Comparison of ENCODE assay signal across 19 cellular contexts in the genomic region with DNA sequence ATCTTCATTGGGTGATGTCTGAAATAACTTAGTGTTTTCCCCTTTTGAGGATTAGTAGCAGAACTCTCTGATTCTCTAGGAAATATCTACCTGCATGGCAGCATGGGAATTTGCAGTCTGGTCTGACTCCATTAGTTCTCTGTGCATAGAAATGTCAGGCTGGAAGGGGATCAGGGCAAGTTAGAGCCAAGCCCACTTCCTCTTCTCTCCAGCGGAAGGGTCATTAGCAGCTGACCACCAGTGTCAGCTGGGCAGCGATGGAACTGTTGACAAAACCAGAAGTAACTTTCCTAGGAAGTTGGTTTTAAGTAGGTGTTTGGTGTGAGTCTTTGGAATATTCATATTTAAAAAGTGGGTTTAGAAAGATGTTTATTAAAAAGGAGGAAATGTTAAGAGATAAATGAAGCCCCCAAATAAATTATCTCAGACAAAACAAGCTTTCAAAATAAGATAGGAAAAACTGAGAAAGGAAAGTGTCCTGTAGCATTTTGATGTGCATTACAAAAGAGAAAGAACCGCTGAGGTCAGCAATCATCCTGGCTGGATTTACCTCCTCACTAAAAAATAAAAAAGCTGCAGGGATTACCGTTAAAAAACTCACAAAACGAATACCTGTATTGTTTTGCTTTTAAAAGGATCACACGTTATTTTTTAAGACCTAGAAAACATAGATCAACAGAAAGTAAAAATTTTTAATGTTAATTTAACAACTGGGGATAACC. TPM values are rescaled to one million over a fixed set of nuclear protein-coding genes. Genes with fewer than 3 reads are reported as not detected.
DNase-seq lines count a peak whose midpoint lies in the region; ATAC-seq, FAIRE-seq and TF ChIP-seq lines count a peak whose summit lies in the region.
"Had no signal": no experiment of that assay in that cellular context is flagged by ENCODE, and none has a peak within 500 bp of the region (broad histone marks: within the 10 kb centered on the region; RNA-seq: fewer than 3 reads in every experiment).

No MANE protein-coding gene starts in this region.

- TF ChIP-seq CTCF in GM12878 (IDR thresholded peaks at IDR 0.05 in 2 of 3, conservative IDR thresholded peaks at IDR 0.05 in 1 of 3; ENCODE audit: control insufficient read depth in 2 of 3, extremely low read depth in 1 of 3, insufficient read depth in 1 of 3, low read depth in 3 of 3, low read length in 3 of 3), result no peak
- TF ChIP-seq CTCF in spleen (IDR thresholded peaks at IDR 0.05 in 8 of 11, conservative IDR thresholded peaks at IDR 0.05 in 3 of 11), result no peak
- TF ChIP-seq CTCF in GM13977 (IDR thresholded peaks at IDR 0.05; ENCODE audit: extremely low read depth, insufficient read depth, missing control alignments), result no peak
- TF ChIP-seq CTCF in neural progenitor cell (IDR thresholded peaks at IDR 0.05), result no peak

- no peak for TF ChIP-seq RAD21 in GM12878 (IDR thresholded peaks at IDR 0.05; ENCODE audit: insufficient read depth, low read depth, low read length)

- no peaks in the 10 kb centered on the region for H3K36me3 ChIP-seq in GM12878 (ENCODE audit: control insufficient read depth in 2 of 2, insufficient read depth in 2 of 2, low read length in 1 of 2)
- no peaks in the 10 kb centered on the region for H3K36me3 ChIP-seq in spleen
- H3K36me3 ChIP-seq in neural progenitor cell, result no peaks in the 10 kb centered on the region
- H3K36me3 ChIP-seq: BE2C, Peyer's patch had no signal

- H3K27ac ChIP-seq in GM12878 (ENCODE audit: control insufficient read depth, insufficient read depth) (no peak overlapping the region), spleen (peak overlapping the region in 5 of 8 donors; percentile 15 to 75 (median 64)), neural progenitor cell (no peak overlapping the region)
- H3K27ac ChIP-seq: testis had no signal

- DNase-seq in MV-4-11 (lab: John Stamatoyannopoulos, UW) (peak; percentile 27), GM12878 (ENCODE audit: low read depth, low spot score) (no peak), lung microvascular endothelial cell (ENCODE audit: low read depth in 2 of 2) (peak; percentile 36 to 48), spleen (no peak), GM13977 (ENCODE audit: low spot score) (no peak), neural progenitor cell (ENCODE audit: low spot score) (no peak)
- no peak for DNase-seq in activated CD8-positive, alpha-beta memory T cell treated with anti-CD3 and anti-CD28 coated beads, Interleukin-2, amount 50 U/mL, for 4 hours
- DNase-seq: activated effector memory CD4-positive, alpha-beta T cell treated with anti-CD3 and anti-CD28 coated beads, Interleukin-2, amount 50 U/mL, for 16 hours; BE2C; DMS153; mesendoderm; Peyer's patch; stimulated activated CD4-positive, alpha-beta T cell treated with anti-CD3 and anti-CD28 coated beads, Interleukin-4, amount 100 ng/mL, for 4 hours; SW 1271; testis had no signal

- no peak overlapping the region for H3K4me3 Mint-ChIP-seq in neural progenitor cell

- POLR2A ChIA-PET in GM12878 (lab: Charles Lee), result interaction anchor here (1.5 kb wide), 1 partner anchor 13 kb away, joined by 4 read pairs; no protein-coding TSS in a partner anchor

- H3K9ac ChIP-seq in GM12878 (ENCODE audit: control insufficient read depth, insufficient read depth, low read length) (no peak overlapping the region), neural progenitor cell (no peak overlapping the region)

- no peak overlapping the region for H2AFZ ChIP-seq in GM12878 (ENCODE audit: control insufficient read depth, low read depth, low read length)
- no peak overlapping the region for H2AFZ ChIP-seq in neural progenitor cell (replicated peaks)

- H3K36me3 Mint-ChIP-seq in neural progenitor cell, result no peaks in the 10 kb centered on the region

- BruUV-seq in GM12878 (replicated peaks; lab: Mats Ljungman, UMichigan), result no TSS peak

- H3K4me3 ChIP-seq in GM12878 (no peak overlapping the region), spleen (no peak overlapping the region), neural progenitor cell (no peak overlapping the region)
- H3K4me3 ChIP-seq: Peyer's patch, testis had no signal

- no peak for TF ChIP-seq EP300 in GM12878 (IDR thresholded peaks at IDR 0.05; ENCODE audit: borderline replicate concordance in 1 of 2, control insufficient read depth in 1 of 2, low read depth in 2 of 2, low read length in 2 of 2)

- FAIRE-seq in GM12878 (lab: Jason Lieb, UNC), result no peak
- FAIRE-seq: GM18507, GM19239 had no signal

- peaks cover 6% of the 10 kb centered on the region for H3K9me3 Mint-ChIP-seq in neural progenitor cell

- H3K4me1 ChIP-seq in GM12878 (ENCODE audit: control insufficient read depth, insufficient read depth, low read length), result peaks cover 7% of the 10 kb centered on the region; the same call in 1 of the 2 replicates
- peaks cover 0 to 22% (median 3%) of the 10 kb centered on the region in 6 donors for H3K4me1 ChIP-seq in spleen
- H3K4me1 ChIP-seq in neural progenitor cell, result peaks cover 7% of the 10 kb centered on the region

- H3K27me3 ChIP-seq in GM12878 (replicated peaks in 1 of 2; ENCODE audit: control insufficient read depth in 2 of 2, insufficient read depth in 2 of 2, low read length in 1 of 2) (no peaks in the 10 kb centered on the region), spleen (replicated peaks in 1 of 7) (peaks cover 0 to 11% (median 0%) of the 10 kb centered on the region in 7 donors), neural progenitor cell (no peaks in the 10 kb centered on the region)
- H3K27me3 ChIP-seq: BE2C, Peyer's patch, testis had no signal

- no peak overlapping the region for H3K27ac Mint-ChIP-seq in neural progenitor cell

- H3K4me1 Mint-ChIP-seq in neural progenitor cell, result peaks cover 9% of the 10 kb centered on the region

- H3K4me2 ChIP-seq in GM12878 (ENCODE audit: control insufficient read depth, insufficient read depth), result no peak overlapping the region
- no peak overlapping the region for H3K4me2 ChIP-seq in neural progenitor cell

- H3K79me2 ChIP-seq in GM12878 (ENCODE audit: control insufficient read depth, insufficient read depth, low read length), result no peaks in the 10 kb centered on the region
- H3K79me2 ChIP-seq in neural progenitor cell (ENCODE audit: low read depth), result no peaks in the 10 kb centered on the region

- H4K20me1 ChIP-seq in GM12878 (ENCODE audit: control insufficient read depth, insufficient read depth), result no peaks in the 10 kb centered on the region
- no peaks in the 10 kb centered on the region for H4K20me1 ChIP-seq in neural progenitor cell (ENCODE audit: low read depth)

- SMC1A ChIA-PET in GM12878 (lab: Charles Lee; ENCODE audit: uncharacterized antibody, unreplicated experiment), result interaction anchor here (0.6 to 0.8 kb wide), 2 partner anchors 18 to 260 kb away, joined by 3 read pairs; no protein-coding TSS in a partner anchor

- H3K27me3 Mint-ChIP-seq in neural progenitor cell (ENCODE audit: insufficient read depth, low read depth), result peaks cover 4% of the 10 kb centered on the region

- no peaks in the 10 kb centered on the region for H3F3A ChIP-seq in neural progenitor cell (ENCODE audit: low read depth)

- 69% methylated on average over 6 of the region's 6 CpGs for WGBS in GM12878 (ENCODE audit: insufficient coverage, insufficient replicate concordance, low lambda C conversion rate, missing lambda C conversion rate)
- WGBS in spleen, 5 donors, result 50 to 66% (median 61%) methylated on average over 6 of the region's 6 CpGs

- intact Hi-C loops in GM12878 (cut with micrococcal nuclease; ENCODE audit: unreplicated experiment), result no loop called here
- intact Hi-C loops in spleen (cut with DNase I; ENCODE audit: low total_unique reads), result no loop called here

- CTCF ChIA-PET in GM12878 (lab: Yijun Ruan, JAX), result no interaction called here

- no peak for ATAC-seq in GM12878

- no peak for TF ChIP-seq POLR2A in GM12878 (IDR thresholded peaks at IDR 0.05; ENCODE audit: low read depth, low read length)
- TF ChIP-seq POLR2A in spleen (IDR thresholded peaks at IDR 0.05), result no peak

- RAD21 ChIA-PET in GM12878 (lab: Charles Lee; ENCODE audit: unreplicated experiment), result no interaction called here

- H3K9me3 ChIP-seq in GM12878 (replicated peaks; ENCODE audit: control insufficient read depth, insufficient read depth, low read length), result no peaks in the 10 kb centered on the region
- H3K9me3 ChIP-seq in spleen, result no peaks in the 10 kb centered on the region
- H3K9me3 ChIP-seq in neural progenitor cell (ENCODE audit: low read depth), result no peaks in the 10 kb centered on the region
- H3K9me3 ChIP-seq: BE2C, Peyer's patch, testis had no signal

- in situ Hi-C loops in GM12878 (cut with MboI) (no loop called here), GM13977 (cut with MboI; ENCODE audit: low pct_unique_long_range_greater_than_20kb, low sequenced_read_pairs, unreplicated experiment) (no loop called here)

RNA-seq across cellular contexts. Expression of a gene that starts 32.4 kb away (rescaled TPM):
- 88.8 and 95.5 TPM in 2 replicates for total RNA-seq in GM12878 (2013; cell fraction: nucleolus; rRNA removed)
- total RNA-seq in GM12878 (2014; rRNA removed) (22.6 and 28.8 TPM in 2 replicates), GM12878 (2014; rRNA removed; fragmentation: Illumina TruSeq; extraction: Trizol) (18.6 and 20.6 TPM in 2 replicates), GM12878 (2021) (24.2 and 25.2 TPM in 2 replicates), lung microvascular endothelial cell (8.5 and 13.3 TPM in 2 replicates), spleen (10 to 100 TPM; 25.8 to 47.9 (median 42.7) TPM), neural progenitor cell (ENCODE audit: low replicate concordance) (73.7 and 122 TPM in 2 replicates)
- 5.1 TPM for polyA plus RNA-seq in GM12878 (2011; ENCODE audit: low read depth)
- polyA plus RNA-seq in GM12878 (2011; rRNA removed) (46.7 and 53.5 TPM in 2 replicates), GM12878 (2014; fragmentation: Illumina TruSeq; extraction: Trizol) (22.1 and 29.2 TPM in 2 replicates), GM12878 (2014; fragmentation: Nextera tagmentation; extraction: Ambion mirVana) (10 to 100 TPM in 1 of 2 experiments, 1 to 10 TPM in 1; 8.0 to 12.1 TPM), GM12878 (2014; rRNA removed) (20.3 and 22.8 TPM in 2 replicates), GM12878 (2016; fragmentation: Nextera tagmentation; extraction: Ambion mirVana) (10 to 100 TPM; 23.0 to 24.0 TPM), spleen (10 to 100 TPM; 18.6 to 23.6 (median 19.0) TPM)
- polyA plus RNA-seq in GM12878 (2011; cell fraction: cytosol; rRNA removed), result 19.0 and 23.0 TPM in 2 replicates
- polyA plus RNA-seq in GM12878 (2011; cell fraction: nucleus; rRNA removed), result 23.6 and 27.5 TPM in 2 replicates
- 9.9 and 10.8 TPM in 2 replicates for polyA plus RNA-seq in GM12878 (2012)
- 22.3 and 29.7 TPM in 2 replicates for polyA minus RNA-seq in GM12878 (2011; rRNA and poly(A)+ RNA removed)
- polyA minus RNA-seq in GM12878 (2011; cell fraction: cytosol; rRNA and poly(A)+ RNA removed), result 10.5 and 12.4 TPM in 2 replicates
- 27.1 and 30.5 TPM in 2 replicates for polyA minus RNA-seq in GM12878 (2011; cell fraction: nucleus; rRNA and poly(A)+ RNA removed)

RNA-seq across cellular contexts. Expression of a gene that starts 57.3 kb away (rescaled TPM):
- total RNA-seq in GM12878 (2013; cell fraction: nucleolus; rRNA removed), result not detected in 2 replicates
- total RNA-seq in GM12878 (2014; rRNA removed) (not detected in 2 replicates), GM12878 (2014; rRNA removed; fragmentation: Illumina TruSeq; extraction: Trizol) (not detected in 2 replicates), GM12878 (2021) (not detected in 2 replicates), lung microvascular endothelial cell (not detected in 2 replicates), spleen (not detected), neural progenitor cell (ENCODE audit: low replicate concordance) (not detected in 2 replicates)
- not detected for polyA plus RNA-seq in GM12878 (2011; ENCODE audit: low read depth)
- polyA plus RNA-seq in GM12878 (2011; rRNA removed) (not detected in 2 replicates), GM12878 (2014; fragmentation: Illumina TruSeq; extraction: Trizol) (not detected in 2 replicates), GM12878 (2014; fragmentation: Nextera tagmentation; extraction: Ambion mirVana) (not detected), GM12878 (2014; rRNA removed) (not detected in 2 replicates), GM12878 (2016; fragmentation: Nextera tagmentation; extraction: Ambion mirVana) (not detected), spleen (not detected)
- polyA plus RNA-seq in GM12878 (2011; cell fraction: cytosol; rRNA removed), result not detected in 2 replicates
- not detected in 2 replicates for polyA plus RNA-seq in GM12878 (2011; cell fraction: nucleus; rRNA removed)
- not detected in 2 replicates for polyA plus RNA-seq in GM12878 (2012)
- polyA minus RNA-seq in GM12878 (2011; rRNA and poly(A)+ RNA removed), result not detected in 2 replicates
- polyA minus RNA-seq in GM12878 (2011; cell fraction: cytosol; rRNA and poly(A)+ RNA removed), result not detected in 2 replicates
- polyA minus RNA-seq in GM12878 (2011; cell fraction: nucleus; rRNA and poly(A)+ RNA removed), result not detected in 2 replicates
- total RNA-seq: Peyer's patch, skeletal muscle tissue had no signal
- polyA plus RNA-seq: esophagus had no signal

Comparison
In these comparisons a context has a peak if more than half of its experiments do, and no peak if none do; other contexts are left out.
1. DNase-seq: peak in MV-4-11 (single experiment) and lung microvascular endothelial cell (2 of 2); none in GM12878 (single experiment), spleen (single experiment), GM13977 (single experiment), neural progenitor cell (single experiment) and activated CD8-positive, alpha-beta memory T cell treated with anti-CD3 and anti-CD28 coated beads, Interleukin-2, amount 50 U/mL, for 4 hours (single experiment).
2. H3K27ac ChIP-seq: peak in spleen (5 of 8); none in GM12878 (single experiment) and neural progenitor cell (single experiment).